In genomic region chr11:19777342-19778102, GRCh38 we compare ENCODE assay signal across 9 cellular contexts.
A peak's percentile ranks its signal among the peaks of the same experiment; 100 is the strongest.
DNase-seq lines count a peak whose midpoint lies in the region; ATAC-seq, FAIRE-seq and TF ChIP-seq lines count a peak whose summit lies in the region.
"Had no signal": no experiment of that assay in that cellular context is flagged by ENCODE, and none has a peak within 500 bp of the region (broad histone marks: within the 10 kb centered on the region; RNA-seq: fewer than 3 reads in every experiment).

No MANE protein-coding gene starts in this region.

- no peak for FAIRE-seq in H54 (lab: Jason Lieb, UNC)
- FAIRE-seq: G401.6 had no signal

- intact Hi-C loops in activated CD4-positive, alpha-beta T cell treated with anti-CD3 and anti-CD28 coated beads, Interleukin-2, amount 10 ng/mL, durations not matched to agents 24 days and 14 days (cut with micrococcal nuclease), result no loop called here

- no peak for DNase-seq in activated CD4-positive, alpha-beta T cell treated with anti-CD3 and anti-CD28 coated beads, Interleukin-2, amount 10 ng/mL, durations not matched to agents 24 days and 14 days
- no peak for DNase-seq in activated CD4-positive, alpha-beta T cell treated with anti-CD3 and anti-CD28 coated beads, Interleukin-2, amount 50 U/mL, for 4 hours
- peak; percentile 42 for DNase-seq in H54 (ENCODE audit: insufficient read length, low spot score)
- DNase-seq in NCI-H226, result peak; percentile 87
- no peak for DNase-seq in endothelial cell (ENCODE audit: low spot score)
- DNase-seq in naive B cell, result peak; percentile 33
- DNase-seq in middle frontal gyrus (ENCODE audit: extremely low spot score, low spot score), result no peak
- DNase-seq in pons (ENCODE audit: low spot score), result no peak

- peaks cover 5% of the 10 kb centered on the region for H3K9me3 Mint-ChIP-seq in activated CD4-positive, alpha-beta T cell treated with anti-CD3 and anti-CD28 coated beads, Interleukin-2, amount 10 ng/mL, durations not matched to agents 24 days and 14 days
- H3K9me3 Mint-ChIP-seq in endothelial cell (ENCODE audit: unreplicated experiment) (no peaks in the 10 kb centered on the region), naive B cell (peaks cover 0 to 6% (median 0%) of the 10 kb centered on the region in 7 donors)

- peak overlapping the region; percentile 59 for H3K4me3 Mint-ChIP-seq in activated CD4-positive, alpha-beta T cell treated with anti-CD3 and anti-CD28 coated beads, Interleukin-2, amount 10 ng/mL, durations not matched to agents 24 days and 14 days
- H3K4me3 Mint-ChIP-seq in endothelial cell (ENCODE audit: unreplicated experiment), result peak overlapping the region; percentile 91
- peak overlapping the region; percentile 76 to 95 (median 88) for H3K4me3 Mint-ChIP-seq in naive B cell

- H3K4me1 Mint-ChIP-seq in activated CD4-positive, alpha-beta T cell treated with anti-CD3 and anti-CD28 coated beads, Interleukin-2, amount 10 ng/mL, durations not matched to agents 24 days and 14 days, result peaks cover 6% of the 10 kb centered on the region
- H3K4me1 Mint-ChIP-seq in endothelial cell (ENCODE audit: unreplicated experiment), result peaks cover 13% of the 10 kb centered on the region
- peaks cover 7 to 28% (median 16%) of the 10 kb centered on the region in 3 donors for H3K4me1 Mint-ChIP-seq in naive B cell

- TF ChIP-seq POLR2A in H54 (IDR thresholded peaks at IDR 0.05; ENCODE audit: low read depth, low read length), result no peak

- no peaks in the 10 kb centered on the region for H3K36me3 Mint-ChIP-seq in activated CD4-positive, alpha-beta T cell treated with anti-CD3 and anti-CD28 coated beads, Interleukin-2, amount 10 ng/mL, durations not matched to agents 24 days and 14 days (ENCODE audit: low read depth)
- H3K36me3 Mint-ChIP-seq in endothelial cell (ENCODE audit: low read depth, unreplicated experiment), result no peaks in the 10 kb centered on the region
- H3K36me3 Mint-ChIP-seq in naive B cell, result peaks cover 0 to 8% of the 10 kb centered on the region in 2 donors

- peaks cover 65% of the 10 kb centered on the region for H3K27me3 Mint-ChIP-seq in activated CD4-positive, alpha-beta T cell treated with anti-CD3 and anti-CD28 coated beads, Interleukin-2, amount 10 ng/mL, durations not matched to agents 24 days and 14 days
- H3K27me3 Mint-ChIP-seq in endothelial cell (ENCODE audit: unreplicated experiment), result peaks cover 16% of the 10 kb centered on the region
- H3K27me3 Mint-ChIP-seq in naive B cell, result peaks cover 37 to 77% (median 73%) of the 10 kb centered on the region in 3 donors

- TF ChIP-seq CTCF in endothelial cell (IDR thresholded peaks at IDR 0.05; ENCODE audit: unreplicated experiment), result no peak

- no peak overlapping the region for H3K27ac Mint-ChIP-seq in activated CD4-positive, alpha-beta T cell treated with anti-CD3 and anti-CD28 coated beads, Interleukin-2, amount 10 ng/mL, durations not matched to agents 24 days and 14 days
- H3K27ac Mint-ChIP-seq in endothelial cell (ENCODE audit: unreplicated experiment) (no peak overlapping the region), naive B cell (peak overlapping the region; percentile 79 to 99 (median 86))

- peak; percentile 83 to 84 for ATAC-seq in naive B cell (ENCODE audit: low read depth in 2 of 2)

Comparison
In these comparisons a context has a peak if more than half of its experiments do, and no peak if none do; other contexts are left out.
1. DNase-seq: peak in H54 (single experiment), NCI-H226 (single experiment) and naive B cell (single experiment); none in activated CD4-positive, alpha-beta T cell treated with anti-CD3 and anti-CD28 coated beads, Interleukin-2, amount 10 ng/mL, durations not matched to agents 24 days and 14 days (single experiment), activated CD4-positive, alpha-beta T cell treated with anti-CD3 and anti-CD28 coated beads, Interleukin-2, amount 50 U/mL, for 4 hours (0 of 2), endothelial cell (single experiment), middle frontal gyrus (single experiment) and pons (single experiment).
2. H3K27ac Mint-ChIP-seq: peak in naive B cell (6 of 6); none in activated CD4-positive, alpha-beta T cell treated with anti-CD3 and anti-CD28 coated beads, Interleukin-2, amount 10 ng/mL, durations not matched to agents 24 days and 14 days (single experiment) and endothelial cell (single experiment).
3. Peak in every context shown above with its lines, with median percentiles within 50 percentile points of each other: H3K4me3 Mint-ChIP-seq.